ENCODE assay signal across 24 cellular contexts in genomic region chr6:39091163-39091562, GRCh38. TPM values are rescaled to one million over a fixed set of nuclear protein-coding genes. Genes with fewer than 3 reads are reported as not detected.
A peak's percentile ranks its signal among the peaks of the same experiment; 100 is the strongest.
DNase-seq lines count a peak whose midpoint lies in the region; ATAC-seq and TF ChIP-seq lines count a peak whose summit lies in the region.
"Had no signal": no experiment of that assay in that cellular context is flagged by ENCODE, and none has a peak within 500 bp of the region (broad histone marks: within the 10 kb centered on the region; RNA-seq: fewer than 3 reads in every experiment).

No MANE protein-coding gene starts in this region.

- H3K4me3 ChIP-seq in PC-3 (ENCODE audit: low read length), result no peak overlapping the region
- no peak overlapping the region for H3K4me3 ChIP-seq in esophagus squamous epithelium
- H3K4me3 ChIP-seq: MG63 had no signal

- intact Hi-C loops in PC-3 (cut with micrococcal nuclease), result no loop called here
- intact Hi-C loops in esophagus squamous epithelium (cut with DNase I), result no loop called here

- TF ChIP-seq POLR2A in esophagus squamous epithelium (IDR thresholded peaks at IDR 0.05), result no peak

- peak overlapping the region; percentile 23 for H3K27ac Mint-ChIP-seq in activated naive CD4-positive, alpha-beta T cell treated with anti-CD3 and anti-CD28 coated beads, Interleukin-2, amount 50 U/mL, for 24 hours
- H3K27ac Mint-ChIP-seq: IgD-negative memory B cell, T-cell had no signal

- no peaks in the 10 kb centered on the region for H3K9me3 Mint-ChIP-seq in activated naive CD4-positive, alpha-beta T cell treated with anti-CD3 and anti-CD28 coated beads, Interleukin-2, amount 50 U/mL, for 24 hours
- H3K9me3 Mint-ChIP-seq: CD8-positive, alpha-beta memory T cell; IgD-negative memory B cell; T-cell had no signal

- POLR2A ChIA-PET in PC-3 (lab: Charles Lee; ENCODE audit: unreplicated experiment), result no interaction called here

- no peak overlapping the region for H3K4me2 ChIP-seq in PC-3 (ENCODE audit: low read length)

- H3K27ac ChIP-seq in PC-3 (ENCODE audit: low read length) (no peak overlapping the region), foreskin keratinocyte (no peak overlapping the region), esophagus squamous epithelium (no peak overlapping the region)

- H4K20me1 ChIP-seq in PC-3 (ENCODE audit: low read length), result no peaks in the 10 kb centered on the region

- H3K36me3 ChIP-seq in PC-3 (ENCODE audit: low read depth, low read length), result no peaks in the 10 kb centered on the region
- no peaks in the 10 kb centered on the region for H3K36me3 ChIP-seq in esophagus squamous epithelium
- H3K36me3 ChIP-seq: MG63 had no signal

- no peak overlapping the region for H2AFZ ChIP-seq in PC-3 (ENCODE audit: low read length)

- H3K9me2 ChIP-seq in PC-3 (replicated peaks; ENCODE audit: low read length), result no peaks in the 10 kb centered on the region

- DNase-seq in activated naive CD4-positive, alpha-beta T cell treated with Interleukin-2 at 50 U/mL for 16 hours, result no peak
- DNase-seq in NCI-H128 (lab: John Stamatoyannopoulos, UW; ENCODE audit: unreplicated experiment), result peak; percentile 47
- DNase-seq in PC-3, result peak; percentile 42
- peak in 1 of 2 donors; percentile 20 for DNase-seq in foreskin keratinocyte
- DNase-seq in esophagus squamous epithelium (lab: John Stamatoyannopoulos, UW), result no peak
- DNase-seq: ACHN; C1 segment of cervical spinal cord; CD8-positive, alpha-beta memory T cell; DND-41; H7; Karpas-422; MG63; NCI-H1048; NCI-H2081 treated with DMSO at 0.1 percent for 48 hours; NCI-H345; NCI-H524 treated with DMSO at 0.1 percent for 48 hours; NK-92 treated with Interleukin-12 subunit alpha and Interleukin-12 subunit beta, amount 100 ng/mL, for 24 hours; SHP77; T-cell; T1000 had no signal

- no peak overlapping the region for H3K9ac ChIP-seq in PC-3 (ENCODE audit: low read length)

- no peaks in the 10 kb centered on the region for H3F3A ChIP-seq in PC-3 (ENCODE audit: low read length, unreplicated experiment)

- H3K4me1 Mint-ChIP-seq in activated naive CD4-positive, alpha-beta T cell treated with anti-CD3 and anti-CD28 coated beads, Interleukin-2, amount 50 U/mL, for 24 hours, result no peaks in the 10 kb centered on the region
- H3K4me1 Mint-ChIP-seq: IgD-negative memory B cell had no signal

- no peaks in the 10 kb centered on the region for H3K9me3 ChIP-seq in PC-3 (ENCODE audit: low read length)
- H3K9me3 ChIP-seq in esophagus squamous epithelium, result no peaks in the 10 kb centered on the region
- H3K9me3 ChIP-seq: MG63 had no signal

- BruUV-seq in PC-3 (replicated peaks; lab: Mats Ljungman, UMichigan), result no TSS peak

- no peak overlapping the region for H3K4me3 Mint-ChIP-seq in activated naive CD4-positive, alpha-beta T cell treated with anti-CD3 and anti-CD28 coated beads, Interleukin-2, amount 50 U/mL, for 24 hours
- H3K4me3 Mint-ChIP-seq: CD8-positive, alpha-beta memory T cell; T-cell had no signal

- 33 to 34% methylated on average over 6 of the region's 6 CpGs for WGBS in esophagus squamous epithelium, 2 donors

- ATAC-seq in PC-3 (peak; percentile 72), foreskin keratinocyte (peak; percentile 33), HG03139 (IDR thresholded peaks at IDR 0.05; ENCODE audit: unreplicated experiment) (no peak)
- ATAC-seq: SK-N-SH treated with all-trans-retinoic acid at 6 μM for 48 hours, T-cell had no signal

- H3K4me1 ChIP-seq in PC-3 (ENCODE audit: insufficient read depth, low read length) (no peaks in the 10 kb centered on the region), foreskin keratinocyte (no peaks in the 10 kb centered on the region), esophagus squamous epithelium (peaks cover 0 to 3% (median 0%) of the 10 kb centered on the region in 3 donors)

- peaks cover 76% of the 10 kb centered on the region for H3K27me3 ChIP-seq in PC-3 (ENCODE audit: low read length)
- H3K27me3 ChIP-seq in foreskin keratinocyte, result peaks cover 26% of the 10 kb centered on the region
- peaks cover 0 to 22% (median 0%) of the 10 kb centered on the region in 4 donors for H3K27me3 ChIP-seq in esophagus squamous epithelium

- CTCF ChIA-PET in PC-3 (lab: Charles Lee), result no interaction called here

- peaks cover 4% of the 10 kb centered on the region for H3K27me3 Mint-ChIP-seq in activated naive CD4-positive, alpha-beta T cell treated with anti-CD3 and anti-CD28 coated beads, Interleukin-2, amount 50 U/mL, for 24 hours

- H3K79me2 ChIP-seq in PC-3 (ENCODE audit: low read length), result no peaks in the 10 kb centered on the region

- no peaks in the 10 kb centered on the region for H3K36me3 Mint-ChIP-seq in activated naive CD4-positive, alpha-beta T cell treated with anti-CD3 and anti-CD28 coated beads, Interleukin-2, amount 50 U/mL, for 24 hours
- H3K36me3 Mint-ChIP-seq: CD8-positive, alpha-beta memory T cell; T-cell had no signal

- no peak for TF ChIP-seq CTCF in PC-3 (conservative IDR thresholded peaks at IDR 0.05; ENCODE audit: low read depth, low read length)
- TF ChIP-seq CTCF in foreskin keratinocyte (conservative IDR thresholded peaks at IDR 0.05), result no peak
- no peak for TF ChIP-seq CTCF in esophagus squamous epithelium (IDR thresholded peaks at IDR 0.05)

RNA-seq across cellular contexts. Expression of gene SAYSD1, which starts 23.8 kb away (rescaled TPM):
- total RNA-seq in PC-3 (2014; rRNA removed), result 10.9 and 12.2 TPM in 2 replicates
- total RNA-seq in foreskin keratinocyte, result 8.3 and 8.5 TPM in 2 replicates
- 7.2 and 7.6 TPM in 2 replicates for polyA plus RNA-seq in foreskin keratinocyte
- 10 to 100 TPM; 11.0 to 12.6 (median 11.6) TPM for total RNA-seq in esophagus squamous epithelium

RNA-seq across cellular contexts. Expression of gene GLP1R, which starts 42.6 kb away (rescaled TPM):
- total RNA-seq in PC-3 (2014; rRNA removed) (not detected in 2 replicates), foreskin keratinocyte (not detected in 2 replicates), esophagus squamous epithelium (under 1 TPM in 2 of 4 donors, not detected in 2; under 0.01 to 0.15 TPM)
- polyA plus RNA-seq in foreskin keratinocyte, result not detected in 2 replicates
- total RNA-seq: CD8-positive, alpha-beta memory T cell had no signal
- polyA plus RNA-seq: CD8-positive, alpha-beta memory T cell; IgD-negative memory B cell had no signal

Comparison
In these comparisons a context has a peak if more than half of its experiments do, and no peak if none do; other contexts are left out.
1. DNase-seq: peak in NCI-H128 (single experiment) and PC-3 (single experiment); none in activated naive CD4-positive, alpha-beta T cell treated with Interleukin-2 at 50 U/mL for 16 hours (single experiment) and esophagus squamous epithelium (single experiment).